Comparison of ENCODE assay signal across 1 cellular context in genomic region chr2:42673989-42674564, GRCh38.
TF ChIP-seq lines count a peak whose summit lies in the region.

No MANE protein-coding gene starts in this region.

TF ChIP-seq in GM23338, 12 proteins besides CTCF, POLR2A, EP300 and RAD21 (continued from another document):
- TF ChIP-seq ZNF462 (CRISPR knock-in tag; IDR thresholded peaks at IDR 0.05) (no peak), EZH2 (IDR thresholded peaks at IDR 0.05; ENCODE audit: low read depth, unreplicated experiment) (no peak), ZNF114 (CRISPR knock-in tag; IDR thresholded peaks at IDR 0.05) (no peak), STAT1 (IDR thresholded peaks at IDR 0.05; ENCODE audit: unreplicated experiment) (no peak)
